Comparison of ENCODE assay signal across 12 cellular contexts in the genomic region with DNA sequence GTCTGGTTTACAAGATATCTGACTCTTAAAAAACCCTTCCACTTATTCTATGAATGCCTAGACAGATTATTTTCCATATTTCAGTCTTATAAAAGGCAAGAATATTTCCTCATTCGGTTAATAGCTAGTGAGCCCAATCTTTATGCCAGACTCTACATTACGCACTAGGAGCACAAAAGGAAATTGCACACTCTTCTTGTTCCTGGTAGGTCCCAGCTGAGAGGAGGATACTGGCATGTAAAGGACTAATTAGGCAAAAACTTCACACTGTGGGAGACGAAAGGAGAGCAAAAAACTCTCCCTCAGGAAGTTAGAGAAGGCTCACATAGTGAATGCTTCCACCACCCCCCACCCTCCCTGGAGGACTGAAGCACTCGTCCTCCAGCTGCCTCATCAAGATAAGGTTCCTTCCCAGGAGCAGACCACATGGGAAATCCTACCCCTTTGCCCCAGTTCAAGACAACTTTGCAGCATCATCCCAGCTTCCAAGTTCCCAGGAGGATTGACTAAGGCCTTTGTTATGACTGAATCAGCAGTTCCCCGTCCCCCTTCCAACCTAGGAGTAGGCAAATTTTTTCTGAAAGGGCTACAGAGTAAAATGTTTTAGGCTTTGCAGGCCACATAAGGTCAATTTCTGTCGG. TPM values are rescaled to one million over a fixed set of nuclear protein-coding genes. Genes with fewer than 3 reads are reported as not detected.
DNase-seq lines count a peak whose midpoint lies in the region; ATAC-seq and TF ChIP-seq lines count a peak whose summit lies in the region.
"Had no signal": no experiment of that assay in that cellular context is flagged by ENCODE, and none has a peak within 500 bp of the region (broad histone marks: within the 10 kb centered on the region; RNA-seq: fewer than 3 reads in every experiment).

No MANE protein-coding gene starts in this region.

- H3K27me3 ChIP-seq in kidney epithelial cell (ENCODE audit: control insufficient read depth, insufficient read depth, low read length): no peaks in the 10 kb centered on the region

- DNase-seq in AG08396 (ENCODE audit: low spot score): peak; percentile 18
- peak; percentile 85 for DNase-seq in HT1080 (ENCODE audit: low read depth)
- peak; percentile 88 for DNase-seq in choroid plexus epithelial cell (ENCODE audit: low read depth)
- peak; percentile 7 for DNase-seq in kidney epithelial cell (ENCODE audit: low read depth)
- DNase-seq in COR-L47 (lab: John Stamatoyannopoulos, UW): no peak
- no peak for DNase-seq in glomerular visceral epithelial cell (ENCODE audit: extremely low spot score)
- DNase-seq: CD8-positive, alpha-beta T cell; MV-4-11 had no signal

- TF ChIP-seq CTCF in choroid plexus epithelial cell (conservative IDR thresholded peaks at IDR 0.05; ENCODE audit: low read depth, low read length) (no peak), kidney epithelial cell (IDR thresholded peaks at IDR 0.05; ENCODE audit: insufficient read depth, low read length, poor library complexity, severe bottlenecking) (no peak)

- ATAC-seq in HG02973 (IDR thresholded peaks at IDR 0.05; ENCODE audit: unreplicated experiment): no peak
- ATAC-seq in GM18873 (IDR thresholded peaks at IDR 0.05; ENCODE audit: low FRiP score, unreplicated experiment): no peak
- ATAC-seq: CD8-positive, alpha-beta T cell had no signal

- H3K4me3 ChIP-seq in choroid plexus epithelial cell (ENCODE audit: low read depth, low read length): no peak overlapping the region
- H3K4me3 ChIP-seq in kidney epithelial cell (ENCODE audit: low read depth, low read length): no peak overlapping the region
- H3K4me3 ChIP-seq: coronary artery, lung had no signal

- H3K36me3 ChIP-seq in kidney epithelial cell (ENCODE audit: control insufficient read depth, insufficient read depth, low read length): no peaks in the 10 kb centered on the region

RNA-seq across cellular contexts. Expression of a gene that starts 14.5 kb away (rescaled TPM):
- not detected in 2 replicates for total RNA-seq in HT1080 (2014; rRNA removed; shearing (Covaris generic))
- not detected in 2 replicates for polyA plus RNA-seq in HT1080 (2015; cell fraction: cytosol; rRNA removed)
- polyA plus RNA-seq in HT1080 (2015; cell fraction: nucleus; rRNA removed): not detected in 2 replicates
- not detected in 2 replicates for total RNA-seq in kidney epithelial cell
- total RNA-seq: CD8-positive, alpha-beta T cell; lung had no signal
- polyA plus RNA-seq: lung had no signal

RNA-seq across cellular contexts. Expression of a gene that starts 14.6 kb away (rescaled TPM):
- total RNA-seq in HT1080 (2014; rRNA removed; shearing (Covaris generic)): 0.07 TPM in 1 of 2 replicates, not detected in the other
- polyA plus RNA-seq in HT1080 (2015; cell fraction: cytosol; rRNA removed): 0.16 TPM in 1 of 2 replicates, not detected in the other
- polyA plus RNA-seq in HT1080 (2015; cell fraction: nucleus; rRNA removed): 0.35 and 0.45 TPM in 2 replicates
- not detected in 2 replicates for total RNA-seq in kidney epithelial cell
- total RNA-seq: CD8-positive, alpha-beta T cell; lung had no signal
- polyA plus RNA-seq: lung had no signal

Comparison
In these comparisons a context has a peak if more than half of its experiments do, and no peak if none do; other contexts are left out.
1. DNase-seq: peak in AG08396 (single experiment), HT1080 (single experiment), choroid plexus epithelial cell (single experiment) and kidney epithelial cell (single experiment); none in COR-L47 (single experiment) and glomerular visceral epithelial cell (single experiment).